Comparison of ENCODE assay signal across 9 cellular contexts in the genomic region with DNA sequence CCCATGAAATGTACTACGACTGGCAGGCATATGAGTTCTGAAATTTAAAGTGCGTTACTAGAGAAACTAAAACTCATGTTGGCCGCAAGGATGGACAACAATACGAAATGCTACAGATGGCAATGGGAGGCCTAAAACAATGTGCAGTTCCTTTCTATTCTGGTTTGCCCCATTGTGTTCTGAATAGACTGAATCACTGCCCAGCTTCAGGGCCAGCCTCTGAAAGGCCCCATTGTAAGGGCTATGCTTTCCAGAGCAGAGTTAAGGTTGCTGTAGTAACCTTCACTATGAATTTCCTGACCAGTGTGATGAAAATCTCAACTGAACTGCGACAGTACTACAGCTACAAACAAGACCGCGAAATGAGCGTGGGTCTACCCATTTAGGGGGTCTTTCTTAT.
DNase-seq lines count a peak whose midpoint lies in the region; ATAC-seq, FAIRE-seq and TF ChIP-seq lines count a peak whose summit lies in the region.
"Had no signal": no experiment of that assay in that cellular context is flagged by ENCODE, and none has a peak within 500 bp of the region (broad histone marks: within the 10 kb centered on the region; RNA-seq: fewer than 3 reads in every experiment).

No MANE protein-coding gene starts in this region.

- CTCF ChIA-PET in CD4-positive, alpha-beta T cell (lab: Charles Lee), result no interaction called here

- peaks cover under 1% of the 10 kb centered on the region for H4K20me1 ChIP-seq in astrocyte (ENCODE audit: insufficient read depth, low read length)

- intact Hi-C loops in CD4-positive, alpha-beta T cell (cut with DNase I, micrococcal nuclease), result no loop called here

- peak; percentile 70 to 82 for DNase-seq in HAP-1 (ENCODE audit: low spot score in 2 of 2)
- peak; percentile 70 for DNase-seq in astrocyte (ENCODE audit: low read depth)
- DNase-seq in putamen (ENCODE audit: low spot score), result peak; percentile 91
- no peak for DNase-seq in HTR-8/SVneo (ENCODE audit: insufficient read length, low spot score)
- DNase-seq in GM10266 (ENCODE audit: extremely low spot score), result no peak
- DNase-seq in activated naive CD4-positive, alpha-beta T cell (lab: John Stamatoyannopoulos, UW), result no peak
- DNase-seq in CD4-positive, alpha-beta T cell, result no peak

- TF ChIP-seq CTCF in astrocyte (IDR thresholded peaks at IDR 0.05; ENCODE audit: insufficient read depth, low read depth, low read length), result no peak
- TF ChIP-seq CTCF in GM10266 (IDR thresholded peaks at IDR 0.05; ENCODE audit: control insufficient read depth, insufficient read depth, low read depth, missing control alignments), result no peak
- no peak for TF ChIP-seq CTCF in CD4-positive, alpha-beta T cell (IDR thresholded peaks at IDR 0.05)

- H3K27me3 Mint-ChIP-seq in astrocyte (ENCODE audit: low read depth, unreplicated experiment), result no peaks in the 10 kb centered on the region
- no peaks in the 10 kb centered on the region for H3K27me3 Mint-ChIP-seq in CD4-positive, alpha-beta T cell

- peak overlapping the region; percentile 30 for H3K27ac Mint-ChIP-seq in astrocyte (ENCODE audit: unreplicated experiment)
- no peak overlapping the region for H3K27ac Mint-ChIP-seq in CD4-positive, alpha-beta T cell

- POLR2A ChIA-PET in CD4-positive, alpha-beta T cell (lab: Charles Lee), result no interaction called here

- H3K4me3 ChIP-seq in HAP-1 (no peak overlapping the region), astrocyte (ENCODE audit: insufficient read depth, low read depth, low read length) (no peak overlapping the region), iPS-15b (ENCODE audit: low read depth, low read length) (no peak overlapping the region)

- peak overlapping the region; percentile 57 for H3K9ac ChIP-seq in astrocyte (ENCODE audit: low read length)
- H3K9ac ChIP-seq in iPS-15b (ENCODE audit: low read depth, low read length), result peak overlapping the region; percentile 48

- H3K27ac ChIP-seq in astrocyte (ENCODE audit: low read depth, low read length), result peak overlapping the region; percentile 61
- no peak overlapping the region for H3K27ac ChIP-seq in CD4-positive, alpha-beta T cell (ENCODE audit: low read depth, low read length)

- FAIRE-seq in astrocyte (lab: Jason Lieb, UNC), result no peak
- no peak for FAIRE-seq in HTR-8/SVneo (lab: Jason Lieb, UNC)
- FAIRE-seq: GM18507 had no signal

- H2AFZ ChIP-seq in astrocyte (ENCODE audit: low read depth, low read length), result no peak overlapping the region

- peaks cover 5% of the 10 kb centered on the region for H3K36me3 Mint-ChIP-seq in astrocyte (ENCODE audit: low read depth, unreplicated experiment)
- H3K36me3 Mint-ChIP-seq in CD4-positive, alpha-beta T cell (ENCODE audit: low read depth), result no peaks in the 10 kb centered on the region

- H3K27me3 ChIP-seq in HAP-1 (ENCODE audit: low read depth), result no peaks in the 10 kb centered on the region
- no peaks in the 10 kb centered on the region for H3K27me3 ChIP-seq in astrocyte (ENCODE audit: insufficient read depth, low read length)
- no peaks in the 10 kb centered on the region for H3K27me3 ChIP-seq in iPS-15b (ENCODE audit: control insufficient read depth, insufficient read depth, low read length)
- H3K27me3 ChIP-seq in CD4-positive, alpha-beta T cell (ENCODE audit: control insufficient read depth, insufficient read depth, low read length), result no peaks in the 10 kb centered on the region

- no peak overlapping the region for H3K4me3 Mint-ChIP-seq in astrocyte (ENCODE audit: unreplicated experiment)
- H3K4me3 Mint-ChIP-seq in CD4-positive, alpha-beta T cell, result no peak overlapping the region

- in situ Hi-C loops in HAP-1 (cut with MboI; ENCODE audit: low sequenced_read_pairs), result no loop called here

- peaks cover 62% of the 10 kb centered on the region for H3K4me1 Mint-ChIP-seq in astrocyte (ENCODE audit: low read depth, unreplicated experiment)
- H3K4me1 Mint-ChIP-seq in CD4-positive, alpha-beta T cell (ENCODE audit: low read depth), result no peaks in the 10 kb centered on the region

- H3K4me2 ChIP-seq in astrocyte (ENCODE audit: low read length), result peak overlapping the region; percentile 66

- H3K9me3 ChIP-seq in HAP-1 (no peaks in the 10 kb centered on the region), astrocyte (ENCODE audit: insufficient read depth, low read depth, low read length) (no peaks in the 10 kb centered on the region), iPS-15b (ENCODE audit: control insufficient read depth, insufficient read depth, low read length) (no peaks in the 10 kb centered on the region)
- H3K9me3 ChIP-seq in CD4-positive, alpha-beta T cell (ENCODE audit: control insufficient read depth, low read length), result no peaks in the 10 kb centered on the region

- H3K4me1 ChIP-seq in HAP-1 (peaks cover 17% of the 10 kb centered on the region), astrocyte (ENCODE audit: insufficient read depth, low read length) (peaks cover 53% of the 10 kb centered on the region), iPS-15b (ENCODE audit: control insufficient read depth, insufficient read depth, low read length) (peaks cover 27% of the 10 kb centered on the region)

- no peaks in the 10 kb centered on the region for H3K36me3 ChIP-seq in HAP-1 (replicated peaks)
- no peaks in the 10 kb centered on the region for H3K36me3 ChIP-seq in astrocyte (ENCODE audit: insufficient read depth, low read length)
- no peaks in the 10 kb centered on the region for H3K36me3 ChIP-seq in iPS-15b (ENCODE audit: control insufficient read depth, insufficient read depth, low read length)

- no peaks in the 10 kb centered on the region for H3K9me3 Mint-ChIP-seq in astrocyte (ENCODE audit: unreplicated experiment)
- no peaks in the 10 kb centered on the region for H3K9me3 Mint-ChIP-seq in CD4-positive, alpha-beta T cell

- peaks cover 68% of the 10 kb centered on the region for H3K79me2 ChIP-seq in astrocyte (ENCODE audit: insufficient read depth, low read length)

- ATAC-seq in CD4-positive, alpha-beta T cell (ENCODE audit: poor library complexity), result no peak

Comparison
In these comparisons a context has a peak if more than half of its experiments do, and no peak if none do; other contexts are left out.
1. DNase-seq: peak in HAP-1 (2 of 2), astrocyte (single experiment) and putamen (single experiment); none in HTR-8/SVneo (single experiment), GM10266 (single experiment), activated naive CD4-positive, alpha-beta T cell (0 of 4) and CD4-positive, alpha-beta T cell (0 of 10).